Comparison of ENCODE assay signal across 10 cellular contexts in genomic region chr14:95504135-95505029, GRCh38. TPM values are rescaled to one million over a fixed set of nuclear protein-coding genes. Genes with fewer than 3 reads are reported as not detected.
DNase-seq lines count a peak whose midpoint lies in the region; ATAC-seq, FAIRE-seq and TF ChIP-seq lines count a peak whose summit lies in the region.
"Had no signal": no experiment of that assay in that cellular context is flagged by ENCODE, and none has a peak within 500 bp of the region (broad histone marks: within the 10 kb centered on the region; RNA-seq: fewer than 3 reads in every experiment).

No MANE protein-coding gene starts in this region.

- H2AFZ ChIP-seq in endothelial cell of umbilical vein (ENCODE audit: low read depth, low read length), result no peak overlapping the region

- H3K27ac ChIP-seq in endothelial cell of umbilical vein (ENCODE audit: insufficient read depth, low read depth, low read length) (no peak overlapping the region), caudate nucleus (ENCODE audit: low read depth, low read length) (no peak overlapping the region)

- FAIRE-seq in endothelial cell of umbilical vein (lab: Jason Lieb, UNC), result peak; percentile 80

- no peaks in the 10 kb centered on the region for H3K27me3 ChIP-seq in endothelial cell of umbilical vein (ENCODE audit: control insufficient read depth in 2 of 2, insufficient read depth in 2 of 2, low read length in 2 of 2)
- H3K27me3 ChIP-seq: Peyer's patch had no signal

- no peaks in the 10 kb centered on the region for H3K9me3 ChIP-seq in endothelial cell of umbilical vein (replicated peaks; ENCODE audit: control insufficient read depth, insufficient read depth, low read length)
- H3K9me3 ChIP-seq: Peyer's patch had no signal

- H3K9ac ChIP-seq in endothelial cell of umbilical vein (replicated peaks; ENCODE audit: extremely low read depth, insufficient read depth, low read length), result no peak overlapping the region

- ATAC-seq in GM18502 (IDR thresholded peaks at IDR 0.05; ENCODE audit: poor library complexity, unreplicated experiment), result peak; percentile 42
- ATAC-seq in GM21528 (IDR thresholded peaks at IDR 0.05; ENCODE audit: low FRiP score, unreplicated experiment), result no peak

- dilution Hi-C loops in endothelial cell of umbilical vein (cut with MboI; ENCODE audit: extremely low pct_ligation_motif_present, low sequenced_read_pairs), result no loop called here

- POLR2A ChIA-PET in endothelial cell of umbilical vein (lab: Charles Lee), result no interaction called here

- DNase-seq in A172 (ENCODE audit: low spot score), result peak; percentile 49
- DNase-seq in M059J (ENCODE audit: low read depth), result peak; percentile 47
- peak; percentile 50 for DNase-seq in endothelial cell of umbilical vein (ENCODE audit: low read depth, low spot score)
- DNase-seq in caudate nucleus (lab: John Stamatoyannopoulos, UW), result no peak
- no peak for DNase-seq in activated CD8-positive, alpha-beta memory T cell treated with anti-CD3 and anti-CD28 coated beads, Interleukin-2, amount 50 U/mL, for 48 hours
- no peak for DNase-seq in NCI-H2171 (lab: John Stamatoyannopoulos, UW)
- DNase-seq: GDM1, Peyer's patch had no signal

- no peak overlapping the region for H3K4me2 ChIP-seq in endothelial cell of umbilical vein (ENCODE audit: insufficient read depth, low read length)

- H3K79me2 ChIP-seq in endothelial cell of umbilical vein (ENCODE audit: control insufficient read depth, insufficient read depth, low read length), result peaks cover 1% of the 10 kb centered on the region

- no TSS peak for BruUV-seq in endothelial cell of umbilical vein (replicated peaks; lab: Mats Ljungman, UMichigan)

- TF ChIP-seq POLR2A in endothelial cell of umbilical vein (IDR thresholded peaks at IDR 0.05; ENCODE audit: low read depth, low read length), result no peak

- CTCF ChIA-PET in endothelial cell of umbilical vein (lab: Charles Lee), result interaction anchor here (1.1 to 2.8 kb wide), 5 partner anchors 8 to 41 kb away, joined by 3 to 16 read pairs (median 4); partner anchors contain the start of gene SYNE3

- H3K4me1 ChIP-seq in endothelial cell of umbilical vein (ENCODE audit: control insufficient read depth, extremely low read depth, insufficient read depth, low read length), result peaks cover 37% of the 10 kb centered on the region

- H4K20me1 ChIP-seq in endothelial cell of umbilical vein (replicated peaks; ENCODE audit: control insufficient read depth, extremely low read depth, insufficient read depth, low read length), result no peaks in the 10 kb centered on the region

- no peak for TF ChIP-seq CTCF in endothelial cell of umbilical vein (IDR thresholded peaks at IDR 0.05; ENCODE audit: extremely low read depth in 1 of 2, insufficient read depth in 1 of 2, low read depth in 1 of 2, low read length in 2 of 2)

- H3K4me3 ChIP-seq in endothelial cell of umbilical vein (replicated peaks in 1 of 3; ENCODE audit: insufficient read depth in 1 of 3, low read depth in 1 of 3, low read length in 3 of 3), result no peak overlapping the region
- H3K4me3 ChIP-seq: Peyer's patch had no signal

- intact Hi-C loops in endothelial cell of umbilical vein (cut with micrococcal nuclease), result no loop called here

- H3K36me3 ChIP-seq in endothelial cell of umbilical vein (ENCODE audit: control insufficient read depth in 2 of 2, extremely low read depth in 1 of 2, insufficient read depth in 2 of 2, low read length in 2 of 2), result no peaks in the 10 kb centered on the region
- H3K36me3 ChIP-seq: Peyer's patch had no signal

- H3K9me1 ChIP-seq in endothelial cell of umbilical vein (replicated peaks; ENCODE audit: control insufficient read depth, extremely low read depth, insufficient read depth, low read length), result no peaks in the 10 kb centered on the region

TF ChIP-seq in endothelial cell of umbilical vein, 7 proteins besides CTCF, POLR2A, EP300 and RAD21:
- no peak for TF ChIP-seq POLR2AphosphoS5 (IDR thresholded peaks at IDR 0.05; ENCODE audit: insufficient read depth, low read depth, low read length)

RNA-seq across cellular contexts. Expression of gene SYNE3, which starts 12.1 kb away (rescaled TPM):
- total RNA-seq in A172 (2014; rRNA removed; shearing (Covaris generic)), result 0.14 and 0.91 TPM in 2 replicates
- 0.44 and 2.8 TPM in 2 replicates for total RNA-seq in M059J (2014; rRNA removed; shearing (Covaris generic))
- total RNA-seq in endothelial cell of umbilical vein, result 18.8 and 19.1 TPM in 2 replicates
- 2.6 and 3.0 TPM in 2 replicates for polyA plus RNA-seq in endothelial cell of umbilical vein
- 2.8 and 3.1 TPM in 2 replicates for polyA plus RNA-seq in endothelial cell of umbilical vein (2011; cell fraction: cytosol; rRNA removed)
- polyA plus RNA-seq in endothelial cell of umbilical vein (2011; cell fraction: nucleus; rRNA removed), result 11.8 and 12.8 TPM in 2 replicates
- 2.7 and 3.3 TPM in 2 replicates for polyA plus RNA-seq in endothelial cell of umbilical vein (2012)
- polyA minus RNA-seq in endothelial cell of umbilical vein, result 8.7 and 9.0 TPM in 2 replicates
- polyA minus RNA-seq in endothelial cell of umbilical vein (2011; cell fraction: cytosol; rRNA and poly(A)+ RNA removed), result 0.20 TPM
- polyA minus RNA-seq in endothelial cell of umbilical vein (2011; cell fraction: nucleus; rRNA and poly(A)+ RNA removed), result 11.5 and 12.4 TPM in 2 replicates

RNA-seq across cellular contexts. Expression of gene GLRX5, which starts 30.5 kb away (rescaled TPM):
- total RNA-seq in A172 (2014; rRNA removed; shearing (Covaris generic)), result 53.1 and 56.1 TPM in 2 replicates
- total RNA-seq in M059J (2014; rRNA removed; shearing (Covaris generic)), result 40.9 and 57.1 TPM in 2 replicates
- 50.9 and 52.0 TPM in 2 replicates for total RNA-seq in endothelial cell of umbilical vein
- polyA plus RNA-seq in endothelial cell of umbilical vein, result 27.1 and 42.6 TPM in 2 replicates
- polyA plus RNA-seq in endothelial cell of umbilical vein (2011; cell fraction: cytosol; rRNA removed), result 38.9 and 47.8 TPM in 2 replicates
- 13.7 and 18.6 TPM in 2 replicates for polyA plus RNA-seq in endothelial cell of umbilical vein (2011; cell fraction: nucleus; rRNA removed)
- polyA plus RNA-seq in endothelial cell of umbilical vein (2012), result 40.2 and 60.5 TPM in 2 replicates
- polyA minus RNA-seq in endothelial cell of umbilical vein, result 12.5 and 16.9 TPM in 2 replicates
- polyA minus RNA-seq in endothelial cell of umbilical vein (2011; cell fraction: cytosol; rRNA and poly(A)+ RNA removed), result 22.4 TPM
- 4.7 and 9.0 TPM in 2 replicates for polyA minus RNA-seq in endothelial cell of umbilical vein (2011; cell fraction: nucleus; rRNA and poly(A)+ RNA removed)

Comparison
In these comparisons a context has a peak if more than half of its experiments do, and no peak if none do; other contexts are left out.
1. DNase-seq: peak in A172 (single experiment), M059J (single experiment) and endothelial cell of umbilical vein (single experiment); none in caudate nucleus (0 of 61), activated CD8-positive, alpha-beta memory T cell treated with anti-CD3 and anti-CD28 coated beads, Interleukin-2, amount 50 U/mL, for 48 hours (single experiment) and NCI-H2171 (single experiment).